ENCODE assay signal across 19 cellular contexts in genomic region chr2:15050483-15050882, GRCh38.
DNase-seq lines count a peak whose midpoint lies in the region; ATAC-seq and TF ChIP-seq lines count a peak whose summit lies in the region.
"Had no signal": no experiment of that assay in that cellular context is flagged by ENCODE, and none has a peak within 500 bp of the region (broad histone marks: within the 10 kb centered on the region; RNA-seq: fewer than 3 reads in every experiment).

No MANE protein-coding gene starts in this region.

- H3K27ac ChIP-seq in A673 (ENCODE audit: low read depth, low read length, poor library complexity, severe bottlenecking): no peak overlapping the region
- H3K27ac ChIP-seq in WERI-Rb-1: no peak overlapping the region
- H3K27ac ChIP-seq: ascending aorta, KMS-11, thyroid gland had no signal

- H3K36me3 ChIP-seq in A673 (ENCODE audit: insufficient read depth, low read length, poor library complexity, severe bottlenecking) (no peaks in the 10 kb centered on the region), WERI-Rb-1 (no peaks in the 10 kb centered on the region)
- H3K36me3 ChIP-seq: ascending aorta, thyroid gland had no signal

- no peaks in the 10 kb centered on the region for H3K4me1 ChIP-seq in A673 (ENCODE audit: insufficient read depth, low read length, poor library complexity, severe bottlenecking)
- H3K4me1 ChIP-seq: ascending aorta, thyroid gland had no signal

- POLR2A ChIA-PET in A673 (lab: Charles Lee; ENCODE audit: low non-redundant PET): no interaction called here

- H3K27me3 ChIP-seq in A673 (replicated peaks; ENCODE audit: insufficient read depth, low read depth, low read length, poor library complexity): peaks cover 17% of the 10 kb centered on the region
- H3K27me3 ChIP-seq in WERI-Rb-1 (ENCODE audit: insufficient read depth, low read depth, severe bottlenecking): no peaks in the 10 kb centered on the region
- H3K27me3 ChIP-seq: ascending aorta, thyroid gland had no signal

- no TSS peak for BruUV-seq in A673 (replicated peaks; lab: Mats Ljungman, UMichigan)

- H3K9me3 ChIP-seq in A673 (ENCODE audit: low read depth, low read length, poor library complexity, severe bottlenecking): no peaks in the 10 kb centered on the region
- no peaks in the 10 kb centered on the region for H3K9me3 ChIP-seq in WERI-Rb-1 (ENCODE audit: severe bottlenecking)
- H3K9me3 ChIP-seq: ascending aorta, thyroid gland had no signal

- intact Hi-C loops in A673 (cut with micrococcal nuclease; ENCODE audit: unreplicated experiment): no loop called here

- no peaks in the 10 kb centered on the region for H3K9me3 Mint-ChIP-seq in T-helper 2 cell treated with Interferon-gamma antibody and Interleukin-4, amounts not matched to agents 5 μg/mL and 100 μg/mL, for 36 hours
- H3K9me3 Mint-ChIP-seq: activated CD4-positive, alpha-beta T cell treated with anti-CD3 and anti-CD28 coated beads, Interleukin-2, amount 10 ng/mL, durations not matched to agents 7 days and 5 days; activated T-helper 1 cell treated with anti-CD3 and anti-CD28 coated beads, Interleukin-12 subunit alpha, Interleukin-12 subunit beta, Interleukin-2, Interleukin-4 antibody, amounts not matched to agents 30 ng/mL and 10 ng/mL and 1 ng/mL, durations not matched to agents 14 hours and 24 hours and 36 hours had no signal

- no peak overlapping the region for H3K4me3 Mint-ChIP-seq in T-helper 2 cell treated with Interferon-gamma antibody and Interleukin-4, amounts not matched to agents 5 μg/mL and 100 μg/mL, for 36 hours
- H3K4me3 Mint-ChIP-seq: activated CD4-positive, alpha-beta T cell treated with anti-CD3 and anti-CD28 coated beads, Interleukin-2, amount 10 ng/mL, durations not matched to agents 7 days and 5 days; activated T-helper 1 cell treated with anti-CD3 and anti-CD28 coated beads, Interleukin-12 subunit alpha, Interleukin-12 subunit beta, Interleukin-2, Interleukin-4 antibody, amounts not matched to agents 30 ng/mL and 10 ng/mL and 1 ng/mL, durations not matched to agents 14 hours and 24 hours and 36 hours had no signal

- peaks cover 7% of the 10 kb centered on the region for H3K27me3 Mint-ChIP-seq in T-helper 2 cell treated with Interferon-gamma antibody and Interleukin-4, amounts not matched to agents 5 μg/mL and 100 μg/mL, for 36 hours (ENCODE audit: low read depth)

- no peak for ATAC-seq in GM19395 (IDR thresholded peaks at IDR 0.05; ENCODE audit: unreplicated experiment)
- ATAC-seq: left lobe of liver, Panc1 had no signal

- DNase-seq in A673 (ENCODE audit: low spot score): peak; percentile 26
- DNase-seq in NCI-H1092 treated with DMSO at 0.1 percent for 48 hours (lab: John Stamatoyannopoulos, UW): peak; percentile 95
- DNase-seq in NCI-H345 treated with DMSO at 0.1 percent for 48 hours (lab: John Stamatoyannopoulos, UW; ENCODE audit: unreplicated experiment): peak; percentile 93
- DNase-seq in WERI-Rb-1: peak; percentile 45
- no peak for DNase-seq in COLO829 (ENCODE audit: low spot score)
- DNase-seq in T-helper 2 cell treated with Interferon-gamma antibody and Interleukin-4, amounts not matched to agents 5 μg/mL and 100 μg/mL, for 36 hours (ENCODE audit: low spot score): no peak
- DNase-seq in mucosa of gallbladder (ENCODE audit: low spot score): no peak
- DNase-seq: 8988T; activated CD4-positive, alpha-beta T cell treated with anti-CD3 and anti-CD28 coated beads, Interleukin-2, amount 10 ng/mL, durations not matched to agents 7 days and 5 days; effector CD8-positive, alpha-beta T cell; glutamatergic neuron; T-helper 2 cell; thyroid gland had no signal

- no peak for TF ChIP-seq CTCF in A673 (conservative IDR thresholded peaks at IDR 0.05; ENCODE audit: low read depth, low read length)
- TF ChIP-seq CTCF in WERI-Rb-1 (IDR thresholded peaks at IDR 0.05; ENCODE audit: low read depth, low read length): no peak

- CTCF ChIA-PET in A673 (lab: Charles Lee): no interaction called here

- no peak overlapping the region for H3K27ac Mint-ChIP-seq in T-helper 2 cell treated with Interferon-gamma antibody and Interleukin-4, amounts not matched to agents 5 μg/mL and 100 μg/mL, for 36 hours
- H3K27ac Mint-ChIP-seq: activated CD4-positive, alpha-beta T cell treated with anti-CD3 and anti-CD28 coated beads, Interleukin-2, amount 10 ng/mL, durations not matched to agents 7 days and 5 days; activated T-helper 1 cell treated with anti-CD3 and anti-CD28 coated beads, Interleukin-12 subunit alpha, Interleukin-12 subunit beta, Interleukin-2, Interleukin-4 antibody, amounts not matched to agents 30 ng/mL and 10 ng/mL and 1 ng/mL, durations not matched to agents 14 hours and 24 hours and 36 hours had no signal

- H3K36me3 Mint-ChIP-seq in T-helper 2 cell treated with Interferon-gamma antibody and Interleukin-4, amounts not matched to agents 5 μg/mL and 100 μg/mL, for 36 hours (ENCODE audit: low read depth): no peaks in the 10 kb centered on the region

- no peak overlapping the region for H3K4me3 ChIP-seq in A673 (ENCODE audit: low read depth, low read length, poor library complexity, severe bottlenecking)
- no peak overlapping the region for H3K4me3 ChIP-seq in WERI-Rb-1 (ENCODE audit: low read depth, low read length)
- H3K4me3 ChIP-seq: ascending aorta, thyroid gland had no signal

- peaks cover 2% of the 10 kb centered on the region for H3K4me1 Mint-ChIP-seq in T-helper 2 cell treated with Interferon-gamma antibody and Interleukin-4, amounts not matched to agents 5 μg/mL and 100 μg/mL, for 36 hours (ENCODE audit: low read depth)
- H3K4me1 Mint-ChIP-seq: activated CD4-positive, alpha-beta T cell treated with anti-CD3 and anti-CD28 coated beads, Interleukin-2, amount 10 ng/mL, durations not matched to agents 7 days and 5 days had no signal

Comparison
In these comparisons a context has a peak if more than half of its experiments do, and no peak if none do; other contexts are left out.
1. DNase-seq: peak in A673 (single experiment), NCI-H1092 treated with DMSO at 0.1 percent for 48 hours (single experiment), NCI-H345 treated with DMSO at 0.1 percent for 48 hours (single experiment) and WERI-Rb-1 (single experiment); none in COLO829 (single experiment), T-helper 2 cell treated with Interferon-gamma antibody and Interleukin-4, amounts not matched to agents 5 μg/mL and 100 μg/mL, for 36 hours (single experiment) and mucosa of gallbladder (single experiment).